2 cellular contexts compared by ENCODE assay signal in genomic region chr9:118554987-118555386, GRCh38.
"Had no signal": no experiment of that assay in that cellular context is flagged by ENCODE, and none has a peak within 500 bp of the region (broad histone marks: within the 10 kb centered on the region; RNA-seq: fewer than 3 reads in every experiment).

No MANE protein-coding gene starts in this region.

- DNase-seq: GDM1, GF-D8 had no signal
